ENCODE assay signal across 13 cellular contexts in the genomic region with DNA sequence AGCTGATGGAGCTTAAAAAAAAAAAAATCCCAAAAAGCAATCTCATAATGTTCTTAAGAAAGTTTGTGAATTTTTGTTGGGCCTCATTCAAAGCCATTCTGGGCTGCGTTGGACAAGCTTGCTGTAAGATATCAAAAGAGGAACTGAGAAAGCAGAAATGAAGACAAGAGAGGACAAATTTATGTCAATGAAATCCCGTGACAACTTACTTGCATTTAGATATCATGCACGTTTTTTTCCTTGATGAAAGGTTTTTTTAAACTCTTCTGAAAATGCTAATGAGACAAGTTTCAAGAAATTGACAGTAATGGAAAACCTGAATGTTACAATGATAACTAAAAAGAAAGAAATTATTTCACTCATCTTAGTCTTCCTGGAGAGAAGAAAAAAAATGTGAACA.
DNase-seq lines count a peak whose midpoint lies in the region; ATAC-seq, FAIRE-seq and TF ChIP-seq lines count a peak whose summit lies in the region.
"Had no signal": no experiment of that assay in that cellular context is flagged by ENCODE, and none has a peak within 500 bp of the region (broad histone marks: within the 10 kb centered on the region; RNA-seq: fewer than 3 reads in every experiment).

No MANE protein-coding gene starts in this region.

- TF ChIP-seq POLR2A in GM12891 (IDR thresholded peaks at IDR 0.05; ENCODE audit: low read depth, low read length) = no peak

- DNase-seq in GM12891 (ENCODE audit: insufficient read length, low spot score) (no peak), mucosa of gallbladder (ENCODE audit: low spot score) (no peak), left cardiac atrium (no peak), T-helper 2 cell (no peak)
- DNase-seq: gastrocnemius medialis; left lung; NCI-H748 treated with DMSO at 0.1 percent for 48 hours; stimulated activated CD4-positive, alpha-beta T cell treated with anti-CD3 and anti-CD28 coated beads, Interleukin-1b, Interleukin-23, amount 100 ng/mL, for 48 hours; stimulated activated naive CD8-positive, alpha-beta T cell treated with anti-CD3 and anti-CD28 coated beads, Interleukin-15, amount 100 ng/mL, for 72 hours had no signal

- H3K4me2 ChIP-seq in OCI-LY3 (ENCODE audit: low read length) = peak overlapping the region; percentile 48

- peaks cover 21% of the 10 kb centered on the region for H3K4me1 ChIP-seq in OCI-LY3 (ENCODE audit: low read length)
- H3K4me1 ChIP-seq: gastrocnemius medialis, left lung had no signal

- TF ChIP-seq CTCF in OCI-LY3 (IDR thresholded peaks at IDR 0.05; ENCODE audit: low read depth, low read length) = no peak

- no peak overlapping the region for H2AFZ ChIP-seq in OCI-LY3 (ENCODE audit: low read depth, low read length)

- FAIRE-seq in GM12891 (lab: Jason Lieb, UNC) = no peak

- no peaks in the 10 kb centered on the region for H3K79me2 ChIP-seq in OCI-LY3 (ENCODE audit: low read length)

- H3K4me3 ChIP-seq in OCI-LY3 (ENCODE audit: low read length) = no peak overlapping the region
- H3K4me3 ChIP-seq: gastrocnemius medialis, left lung had no signal

- intact Hi-C loops in left cardiac atrium (cut with DNase I) = no loop called here

- H3K27me3 ChIP-seq in OCI-LY3 (ENCODE audit: low read depth, low read length) = 0 out of 2 replicates have a peak, but pooled peaks cover 4% of the 10 kb centered on the region
- H3K27me3 ChIP-seq: gastrocnemius medialis, left lung had no signal

- H3K27ac ChIP-seq in OCI-LY3 (ENCODE audit: low read length) = peak overlapping the region; percentile 61
- H3K27ac ChIP-seq: gastrocnemius medialis, left lung had no signal

- no peak overlapping the region for H3K9ac ChIP-seq in OCI-LY3 (ENCODE audit: low read length)

- H3K9me3 ChIP-seq in OCI-LY3 (ENCODE audit: insufficient read depth, low read length) = no peaks in the 10 kb centered on the region
- H3K9me3 ChIP-seq: gastrocnemius medialis, left lung had no signal

- H4K20me1 ChIP-seq in OCI-LY3 (ENCODE audit: insufficient read depth, low read length) = no peaks in the 10 kb centered on the region

- H3K36me3 ChIP-seq in OCI-LY3 (replicated peaks; ENCODE audit: low read depth, low read length) = no peaks in the 10 kb centered on the region
- H3K36me3 ChIP-seq: gastrocnemius medialis, left lung had no signal

- ATAC-seq in GM21423 (IDR thresholded peaks at IDR 0.05; ENCODE audit: unreplicated experiment) (peak; percentile 90), HG03159 (IDR thresholded peaks at IDR 0.05; ENCODE audit: unreplicated experiment) (peak; percentile 88), left cardiac atrium (no peak), GM19452 (IDR thresholded peaks at IDR 0.05; ENCODE audit: unreplicated experiment) (no peak)
- ATAC-seq: gastrocnemius medialis; left lung; stimulated activated naive CD8-positive, alpha-beta T cell treated with anti-CD3 and anti-CD28 coated beads, Interleukin-15, amount 100 ng/mL, for 72 hours had no signal

TF ChIP-seq in GM12891, 5 proteins besides CTCF, POLR2A, EP300 and RAD21:
- TF ChIP-seq SPI1 (IDR thresholded peaks at IDR 0.05; ENCODE audit: low read depth, low read length) (peak; percentile 99), POLR2AphosphoS5 (IDR thresholded peaks at IDR 0.05; ENCODE audit: low read depth, low read length) (no peak), PAX5 (IDR thresholded peaks at IDR 0.05; ENCODE audit: insufficient read depth, low read length, severe bottlenecking) (no peak)

Comparison
In these comparisons a context has a peak if more than half of its experiments do, and no peak if none do; other contexts are left out.
1. ATAC-seq: peak in GM21423 (single experiment) and HG03159 (single experiment); none in left cardiac atrium (0 of 2) and GM19452 (single experiment).